8 cellular contexts compared by ENCODE assay signal in genomic region chr12:132153501-132154340, GRCh38. TPM values are rescaled to one million over a fixed set of nuclear protein-coding genes. Genes with fewer than 3 reads are reported as not detected.
DNase-seq lines count a peak whose midpoint lies in the region; ATAC-seq and TF ChIP-seq lines count a peak whose summit lies in the region.

No MANE protein-coding gene starts in this region.

- DNase-seq in HuH-7 (ENCODE audit: low spot score): peak; percentile 91
- peak; percentile 76 for DNase-seq in OCI-LY7 (ENCODE audit: low spot score)
- peak; percentile 62 for DNase-seq in activated T-cell treated with anti-CD3 and anti-CD28 coated beads, Interleukin-2, amount 50 U/mL, for 4 hours
- DNase-seq in fibroblast of peridontal ligament (ENCODE audit: extremely low read depth): peak; percentile 58
- peak; percentile 61 for DNase-seq in neural crest cell (ENCODE audit: low read depth, low spot score)

- no peaks in the 10 kb centered on the region for H3K9me2 ChIP-seq in OCI-LY7 (ENCODE audit: insufficient read depth, low read length)

- H3K4me2 ChIP-seq in OCI-LY7 (ENCODE audit: low read length): no peak overlapping the region

- no peaks in the 10 kb centered on the region for H3K79me2 ChIP-seq in OCI-LY7 (ENCODE audit: insufficient read depth, low read depth, low read length)

- peak overlapping the region in 3 of 5 donors; percentile 21 to 71 (median 23) for H3K9ac ChIP-seq in subcutaneous abdominal adipose tissue (ENCODE audit: low read length in 5 of 5)

- no peak overlapping the region for H3K27ac Mint-ChIP-seq in neural crest cell (ENCODE audit: unreplicated experiment)

- intact Hi-C loops in OCI-LY7 (cut with micrococcal nuclease; ENCODE audit: unreplicated experiment): loop anchor here (1.0 to 2.0 kb wide), 2 partner anchors 66 to 261 kb away; no protein-coding TSS in a partner anchor

- H3K36me3 ChIP-seq in OCI-LY7 (ENCODE audit: insufficient read depth, low read length) (peaks cover 67% of the 10 kb centered on the region), subcutaneous abdominal adipose tissue (ENCODE audit: control insufficient read depth in 5 of 5, insufficient read depth in 5 of 5, low read length in 5 of 5) (peaks cover 0 to 56% (median 44%) of the 10 kb centered on the region in 5 donors)

- peak; percentile 74 for ATAC-seq in GM19467 (IDR thresholded peaks at IDR 0.05; ENCODE audit: unreplicated experiment)
- ATAC-seq in activated T-cell treated with anti-CD3 and anti-CD28 coated beads, Interleukin-2, amount 50 U/mL, for 4 hours: peak; percentile 97

- H3K4me3 Mint-ChIP-seq in activated T-cell treated with anti-CD3 and anti-CD28 coated beads, Interleukin-2, amount 50 U/mL, for 4 hours: no peak overlapping the region
- H3K4me3 Mint-ChIP-seq in neural crest cell: peak overlapping the region; percentile 23

- CTCF ChIA-PET in OCI-LY7 (lab: Charles Lee; ENCODE audit: unreplicated experiment): interaction anchor here (1.0 kb wide), 1 partner anchor 260 kb away, joined by 5 read pairs; no protein-coding TSS in a partner anchor

- H3K27ac ChIP-seq in C4-2B (no peak overlapping the region), OCI-LY7 (ENCODE audit: low read depth, low read length, poor library complexity, severe bottlenecking) (no peak overlapping the region), subcutaneous abdominal adipose tissue (ENCODE audit: low read depth, low read length) (no peak overlapping the region)

- peaks cover 24% of the 10 kb centered on the region for H3K9me3 ChIP-seq in OCI-LY7 (ENCODE audit: low read length)
- no peaks in the 10 kb centered on the region for H3K9me3 ChIP-seq in subcutaneous abdominal adipose tissue (ENCODE audit: control insufficient read depth in 5 of 5, low read length in 5 of 5)

- POLR2A ChIA-PET in OCI-LY7 (lab: Charles Lee): no interaction called here

- H3K4me3 ChIP-seq in OCI-LY7 (ENCODE audit: low read depth, low read length, poor library complexity, severe bottlenecking) (no peak overlapping the region), subcutaneous abdominal adipose tissue (ENCODE audit: low read depth in 1 of 5, low read length in 5 of 5) (peak overlapping the region; percentile 10 to 58 (median 50))

- H3K27me3 Mint-ChIP-seq in activated T-cell treated with anti-CD3 and anti-CD28 coated beads, Interleukin-2, amount 50 U/mL, for 4 hours (ENCODE audit: low read depth): no peaks in the 10 kb centered on the region
- no peaks in the 10 kb centered on the region for H3K27me3 Mint-ChIP-seq in neural crest cell (ENCODE audit: low read depth)

- no peaks in the 10 kb centered on the region for H3K4me1 Mint-ChIP-seq in activated T-cell treated with anti-CD3 and anti-CD28 coated beads, Interleukin-2, amount 50 U/mL, for 4 hours (ENCODE audit: low read depth)
- no peaks in the 10 kb centered on the region for H3K4me1 Mint-ChIP-seq in neural crest cell

- no TSS peak for BruUV-seq in OCI-LY7 (replicated peaks; lab: Mats Ljungman, UMichigan)

- no peaks in the 10 kb centered on the region for H4K20me1 ChIP-seq in OCI-LY7 (ENCODE audit: insufficient read depth, low read length)

- H3K9me3 Mint-ChIP-seq in activated T-cell treated with anti-CD3 and anti-CD28 coated beads, Interleukin-2, amount 50 U/mL, for 4 hours: no peaks in the 10 kb centered on the region
- no peaks in the 10 kb centered on the region for H3K9me3 Mint-ChIP-seq in neural crest cell

- no peaks in the 10 kb centered on the region for H3K4me1 ChIP-seq in OCI-LY7 (ENCODE audit: insufficient read depth, low read length, poor library complexity, severe bottlenecking)
- H3K4me1 ChIP-seq in subcutaneous abdominal adipose tissue (ENCODE audit: control insufficient read depth in 5 of 5, insufficient read depth in 5 of 5, low read length in 5 of 5): peaks cover 0 to 10% (median 7%) of the 10 kb centered on the region in 5 donors

- H3K27me3 ChIP-seq in subcutaneous abdominal adipose tissue (ENCODE audit: control insufficient read depth in 5 of 5, insufficient read depth in 4 of 5, low read length in 5 of 5): peaks cover 0 to 4% (median 2%) of the 10 kb centered on the region in 5 donors

- TF ChIP-seq CTCF in C4-2B (conservative IDR thresholded peaks at IDR 0.05) (peak; percentile 92), OCI-LY7 (conservative IDR thresholded peaks at IDR 0.05; ENCODE audit: low read length) (peak; percentile 86), neural crest cell (conservative IDR thresholded peaks at IDR 0.05) (peak; percentile 94)

- H2AFZ ChIP-seq in OCI-LY7 (ENCODE audit: low read length): no peak overlapping the region

- H3K36me3 Mint-ChIP-seq in activated T-cell treated with anti-CD3 and anti-CD28 coated beads, Interleukin-2, amount 50 U/mL, for 4 hours (ENCODE audit: insufficient read depth): no peaks in the 10 kb centered on the region
- no peaks in the 10 kb centered on the region for H3K36me3 Mint-ChIP-seq in neural crest cell (ENCODE audit: low read depth)

RNA-seq across cellular contexts. Expression of gene NOC4L, which starts 9.5 kb away (rescaled TPM):
- 25.0 and 31.0 TPM in 2 replicates for total RNA-seq in OCI-LY7 (2014; rRNA removed; shearing (Covaris generic))
- total RNA-seq in OCI-LY7 (2022) (43.7 and 47.6 TPM in 2 replicates), neural crest cell (36.4 and 40.4 TPM in 2 replicates)
- total RNA-seq in activated T-cell treated with anti-CD3 and anti-CD28 coated beads, Interleukin-2, amount 50 U/mL, for 4 hours: 10 to 100 TPM; 85.3 to 92.5 (median 89.0) TPM

RNA-seq across cellular contexts. Expression of gene DDX51, which starts 9.6 kb away (rescaled TPM):
- 46.2 and 47.1 TPM in 2 replicates for total RNA-seq in OCI-LY7 (2014; rRNA removed; shearing (Covaris generic))
- total RNA-seq in OCI-LY7 (2022): 63.1 and 63.5 TPM in 2 replicates
- total RNA-seq in activated T-cell treated with anti-CD3 and anti-CD28 coated beads, Interleukin-2, amount 50 U/mL, for 4 hours: 10 to 100 TPM; 71.4 to 83.5 (median 72.8) TPM
- 27.7 and 33.3 TPM in 2 replicates for total RNA-seq in neural crest cell
